Comparison of ENCODE assay signal across 8 cellular contexts in the genomic region with DNA sequence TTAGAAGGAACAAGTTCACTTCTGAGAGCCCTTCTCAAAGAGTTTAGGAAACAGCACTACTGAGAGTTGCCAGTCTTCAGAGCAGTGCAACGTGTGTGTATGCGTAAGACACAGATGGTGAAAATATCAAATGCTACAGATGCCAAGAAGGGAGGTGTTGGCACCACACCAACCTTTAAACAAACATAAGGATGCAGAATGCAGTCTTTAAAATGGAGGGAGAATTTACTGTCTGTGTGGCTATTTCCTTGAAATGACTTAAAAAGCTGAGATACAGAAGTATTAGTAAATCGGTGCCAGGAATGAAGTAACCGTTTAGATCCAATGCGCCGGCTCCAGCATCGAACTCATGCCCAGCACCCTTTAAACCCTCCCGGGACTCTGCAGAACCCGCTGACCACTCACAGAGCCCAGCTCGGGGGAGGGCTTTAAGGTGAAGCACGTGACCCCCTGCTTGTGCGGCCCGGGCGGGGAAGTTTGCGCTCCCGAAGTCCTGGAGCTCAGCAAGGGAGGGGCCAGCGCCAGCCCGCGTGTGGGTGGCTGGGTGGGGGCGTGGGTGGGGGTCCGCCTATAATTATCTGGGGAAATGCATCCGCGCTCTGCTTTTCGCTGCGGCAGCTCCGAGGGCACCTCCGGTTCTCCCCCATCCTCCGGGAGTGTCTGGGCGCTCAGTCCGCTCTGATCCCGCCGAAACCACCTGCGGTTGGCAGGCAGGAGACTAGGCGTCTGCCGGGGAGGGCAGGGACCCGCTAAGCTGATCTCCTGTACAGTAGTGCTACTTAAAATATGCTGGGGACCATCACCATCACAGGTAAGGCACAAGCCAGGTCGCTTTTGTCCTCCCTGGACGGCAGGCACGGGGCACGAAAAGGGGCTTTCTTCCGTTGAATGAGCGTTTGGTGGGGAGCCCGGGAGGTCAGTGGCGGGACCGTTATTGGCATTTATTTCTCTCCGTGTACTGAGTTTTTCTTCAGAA.
DNase-seq lines count a peak whose midpoint lies in the region; ATAC-seq and TF ChIP-seq lines count a peak whose summit lies in the region.

No MANE protein-coding gene starts in this region.

- WGBS in gastroesophageal sphincter (ENCODE audit: low coverage in 1 of 2), 2 donors, result 2% methylated on average over 21 of the region's 46 CpGs; no CpG with 5 or more reads in 1 of the 2 donors

- no peaks in the 10 kb centered on the region for H3K9me3 ChIP-seq in gastroesophageal sphincter

- TF ChIP-seq EP300 in gastroesophageal sphincter (IDR thresholded peaks at IDR 0.05), result no peak

- ATAC-seq in gastroesophageal sphincter, result peak; percentile 73
- ATAC-seq in omental fat pad (ENCODE audit: low FRiP score), result peak; percentile 74

- H3K27ac Mint-ChIP-seq in activated T-helper 2 cell treated with anti-CD3 and anti-CD28 coated beads, Interferon-gamma antibody, Interleukin-2, Interleukin-4, amounts not matched to agents 10 μg/mL and 5 μg/mL and 100 μg/mL, durations not matched to agents 14 hours and 24 hours and 36 hours, result no peak overlapping the region

- TF ChIP-seq CTCF in gastroesophageal sphincter (IDR thresholded peaks at IDR 0.05) (no peak), omental fat pad (IDR thresholded peaks at IDR 0.05) (no peak)

- peaks cover 27% of the 10 kb centered on the region for H3K4me1 Mint-ChIP-seq in activated T-helper 2 cell treated with anti-CD3 and anti-CD28 coated beads, Interferon-gamma antibody, Interleukin-2, Interleukin-4, amounts not matched to agents 10 μg/mL and 5 μg/mL and 100 μg/mL, durations not matched to agents 14 hours and 24 hours and 36 hours (ENCODE audit: low read depth)

- intact Hi-C loops in activated T-helper 2 cell treated with anti-CD3 and anti-CD28 coated beads, Interferon-gamma antibody, Interleukin-2, Interleukin-4, amounts not matched to agents 10 μg/mL and 5 μg/mL and 100 μg/mL, durations not matched to agents 14 hours and 24 hours and 36 hours (cut with micrococcal nuclease), result loop anchor here (2.0 kb wide), 1 partner anchor 433 kb away; no protein-coding TSS in a partner anchor

- peak overlapping the region; percentile 57 to 68 for H3K4me3 ChIP-seq in gastroesophageal sphincter

- no peaks in the 10 kb centered on the region for H3K36me3 Mint-ChIP-seq in activated T-helper 2 cell treated with anti-CD3 and anti-CD28 coated beads, Interferon-gamma antibody, Interleukin-2, Interleukin-4, amounts not matched to agents 10 μg/mL and 5 μg/mL and 100 μg/mL, durations not matched to agents 14 hours and 24 hours and 36 hours (ENCODE audit: low read depth)

- H3K36me3 ChIP-seq in gastroesophageal sphincter, result no peaks in the 10 kb centered on the region

- TF ChIP-seq POLR2A in gastroesophageal sphincter (IDR thresholded peaks at IDR 0.05), result no peak

- H3K4me1 ChIP-seq in gastroesophageal sphincter, result peaks cover 0 to 41% (median 16%) of the 10 kb centered on the region in 3 donors

- H3K4me3 Mint-ChIP-seq in activated T-helper 2 cell treated with anti-CD3 and anti-CD28 coated beads, Interferon-gamma antibody, Interleukin-2, Interleukin-4, amounts not matched to agents 10 μg/mL and 5 μg/mL and 100 μg/mL, durations not matched to agents 14 hours and 24 hours and 36 hours (ENCODE audit: low read depth), result peak overlapping the region; percentile 67

- H3K9me3 Mint-ChIP-seq in activated T-helper 2 cell treated with anti-CD3 and anti-CD28 coated beads, Interferon-gamma antibody, Interleukin-2, Interleukin-4, amounts not matched to agents 10 μg/mL and 5 μg/mL and 100 μg/mL, durations not matched to agents 14 hours and 24 hours and 36 hours, result no peaks in the 10 kb centered on the region

- peaks cover 30% of the 10 kb centered on the region for H3K27me3 Mint-ChIP-seq in activated T-helper 2 cell treated with anti-CD3 and anti-CD28 coated beads, Interferon-gamma antibody, Interleukin-2, Interleukin-4, amounts not matched to agents 10 μg/mL and 5 μg/mL and 100 μg/mL, durations not matched to agents 14 hours and 24 hours and 36 hours (ENCODE audit: low read depth)

- H3K27ac ChIP-seq in gastroesophageal sphincter, result peak overlapping the region; percentile 32 to 87 (median 81)

- no peaks in the 10 kb centered on the region for H3K27me3 ChIP-seq in gastroesophageal sphincter

- DNase-seq in GM03348 (ENCODE audit: low spot score) (peak; percentile 80), NCI-H2171 (lab: John Stamatoyannopoulos, UW) (peak; percentile 60), omental fat pad (ENCODE audit: low spot score) (peak; percentile 65), NCI-H345 treated with DMSO at 0.1 percent for 48 hours (lab: John Stamatoyannopoulos, UW; ENCODE audit: unreplicated experiment) (no peak), middle frontal gyrus (ENCODE audit: extremely low spot score, low spot score) (no peak)
- DNase-seq in activated T-helper 2 cell treated with anti-CD3 and anti-CD28 coated beads, Interferon-gamma antibody, Interleukin-2, Interleukin-4, amounts not matched to agents 10 μg/mL and 5 μg/mL and 100 μg/mL, durations not matched to agents 14 hours and 24 hours and 36 hours (ENCODE audit: low spot score), result no peak
- no peak for DNase-seq in central memory CD4-positive, alpha-beta T cell

Comparison
In these comparisons a context has a peak if more than half of its experiments do, and no peak if none do; other contexts are left out.
1. DNase-seq: peak in GM03348 (single experiment), NCI-H2171 (single experiment) and omental fat pad (single experiment); none in activated T-helper 2 cell treated with anti-CD3 and anti-CD28 coated beads, Interferon-gamma antibody, Interleukin-2, Interleukin-4, amounts not matched to agents 10 μg/mL and 5 μg/mL and 100 μg/mL, durations not matched to agents 14 hours and 24 hours and 36 hours (single experiment), NCI-H345 treated with DMSO at 0.1 percent for 48 hours (single experiment), central memory CD4-positive, alpha-beta T cell (single experiment) and middle frontal gyrus (single experiment).